8 cellular contexts compared by ENCODE assay signal in the genomic region with DNA sequence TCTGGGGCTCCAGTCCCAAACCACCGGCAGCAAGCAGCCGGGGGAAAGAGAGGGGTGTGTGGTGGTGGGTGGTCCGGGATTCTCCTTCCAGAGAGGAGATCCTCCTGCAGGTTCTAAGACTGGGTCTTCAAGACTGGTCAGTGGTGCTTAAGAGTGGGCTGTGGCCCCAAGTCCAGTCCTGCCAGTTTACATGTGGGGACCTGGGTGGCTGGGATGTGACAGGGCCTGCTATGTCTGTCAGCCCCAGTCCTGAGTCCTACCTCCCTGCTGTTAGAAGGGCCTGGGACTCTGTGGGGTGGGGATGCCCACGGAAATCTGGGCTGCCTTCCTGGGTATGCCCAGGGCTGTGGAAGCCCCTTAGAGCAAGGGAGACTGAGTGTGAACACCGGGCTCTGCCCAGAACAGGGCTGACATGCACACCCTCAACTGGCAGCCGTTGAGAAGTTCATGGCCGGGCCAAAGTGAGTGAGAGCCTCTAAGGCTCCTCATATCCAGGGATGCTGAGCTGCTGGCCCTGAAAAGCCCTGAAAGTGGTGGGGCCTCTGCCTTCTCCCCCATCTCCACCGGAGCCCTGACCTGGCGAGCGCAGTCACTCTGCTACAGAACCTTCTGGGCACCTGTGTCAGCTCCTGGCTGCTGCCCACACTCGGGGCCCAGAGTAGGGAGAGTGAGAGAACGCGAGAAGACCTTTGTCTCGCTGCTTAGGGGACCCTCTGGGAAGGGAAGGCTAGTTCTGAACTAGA. TPM values are rescaled to one million over a fixed set of nuclear protein-coding genes. Genes with fewer than 3 reads are reported as not detected.
DNase-seq lines count a peak whose midpoint lies in the region; ATAC-seq and TF ChIP-seq lines count a peak whose summit lies in the region.

No MANE protein-coding gene starts in this region.

- peaks cover 9% of the 10 kb centered on the region for H3K36me3 Mint-ChIP-seq in activated naive CD8-positive, alpha-beta T cell treated with anti-CD3 and anti-CD28 coated beads, Interleukin-2, amount 10 ng/mL, durations not matched to agents 7 days and 5 days

- peaks cover 16% of the 10 kb centered on the region for H3K4me1 Mint-ChIP-seq in activated naive CD8-positive, alpha-beta T cell treated with anti-CD3 and anti-CD28 coated beads, Interleukin-2, amount 10 ng/mL, durations not matched to agents 7 days and 5 days

- TF ChIP-seq CTCF in stomach (IDR thresholded peaks at IDR 0.05), result no peak

- H3K9me3 ChIP-seq in iPS-18a (ENCODE audit: control insufficient read depth, low read depth, low read length), result no peaks in the 10 kb centered on the region
- H3K9me3 ChIP-seq in stomach, result no peaks in the 10 kb centered on the region

- TF ChIP-seq POLR2A in stomach (IDR thresholded peaks at IDR 0.05), result no peak

- no peaks in the 10 kb centered on the region for H3K9me3 Mint-ChIP-seq in activated naive CD8-positive, alpha-beta T cell treated with anti-CD3 and anti-CD28 coated beads, Interleukin-2, amount 10 ng/mL, durations not matched to agents 7 days and 5 days

- peak overlapping the region; percentile 85 for H3K4me3 Mint-ChIP-seq in activated naive CD8-positive, alpha-beta T cell treated with anti-CD3 and anti-CD28 coated beads, Interleukin-2, amount 10 ng/mL, durations not matched to agents 7 days and 5 days

- intact Hi-C loops in stomach (cut with DNase I; ENCODE audit: low total_unique reads), result no loop called here

- H3K27me3 Mint-ChIP-seq in activated naive CD8-positive, alpha-beta T cell treated with anti-CD3 and anti-CD28 coated beads, Interleukin-2, amount 10 ng/mL, durations not matched to agents 7 days and 5 days, result no peaks in the 10 kb centered on the region

- no peak for TF ChIP-seq EP300 in stomach (IDR thresholded peaks at IDR 0.05)

- H3K27me3 ChIP-seq in iPS-18a (ENCODE audit: control insufficient read depth, insufficient read depth, low read length) (peaks cover 21% of the 10 kb centered on the region), stomach (no peaks in the 10 kb centered on the region)

- peak overlapping the region; percentile 64 for H3K4me3 ChIP-seq in iPS-18a (ENCODE audit: low read length)
- peak overlapping the region; percentile 81 to 95 (median 88) for H3K4me3 ChIP-seq in stomach

- peak overlapping the region; percentile 82 for H3K27ac Mint-ChIP-seq in activated naive CD8-positive, alpha-beta T cell treated with anti-CD3 and anti-CD28 coated beads, Interleukin-2, amount 10 ng/mL, durations not matched to agents 7 days and 5 days

- WGBS in stomach, 5 donors, result 25 to 52% (median 37%) methylated on average over 8 to 14 of the region's 14 CpGs

- POLR2A ChIA-PET in activated naive CD8-positive, alpha-beta T cell treated with anti-CD3 and anti-CD28 coated beads, Interleukin-2, amount 10 ng/mL, durations not matched to agents 7 days and 5 days (lab: Charles Lee), result interaction anchor here (0.9 to 1.2 kb wide), 2 partner anchors 11 to 12 kb away, joined by 4 to 8 read pairs; no protein-coding TSS in a partner anchor

- peaks cover 23% of the 10 kb centered on the region for H3K4me1 ChIP-seq in iPS-18a (ENCODE audit: control insufficient read depth, low read depth, low read length)
- peaks cover 65 to 76% (median 70%) of the 10 kb centered on the region in 4 donors for H3K4me1 ChIP-seq in stomach

- peak; percentile 29 for DNase-seq in NCI-H748 (lab: John Stamatoyannopoulos, UW; ENCODE audit: unreplicated experiment)
- no peak for DNase-seq in NCI-H748 treated with DMSO at 0.1 percent for 48 hours (lab: John Stamatoyannopoulos, UW)
- DNase-seq in activated naive CD8-positive, alpha-beta T cell treated with anti-CD3 and anti-CD28 coated beads, Interleukin-2, amount 10 ng/mL, durations not matched to agents 7 days and 5 days, result peak; percentile 31
- peak; percentile 26 for DNase-seq in stomach
- no peak for DNase-seq in NCI-H82 treated with DMSO at 0.1 percent for 48 hours (lab: John Stamatoyannopoulos, UW; ENCODE audit: unreplicated experiment)
- DNase-seq in COR-L47 (lab: John Stamatoyannopoulos, UW), result no peak

- ATAC-seq in activated naive CD8-positive, alpha-beta T cell treated with anti-CD3 and anti-CD28 coated beads, Interleukin-2, amount 10 ng/mL, durations not matched to agents 7 days and 5 days (ENCODE audit: low read depth), result no peak
- ATAC-seq in GM18498 (IDR thresholded peaks at IDR 0.05; ENCODE audit: unreplicated experiment), result no peak

- H3K36me3 ChIP-seq in iPS-18a (ENCODE audit: control insufficient read depth, low read depth, low read length) (no peaks in the 10 kb centered on the region), stomach (no peaks in the 10 kb centered on the region)

- H3K27ac ChIP-seq in iPS-18a (ENCODE audit: low read length), result no peak overlapping the region
- peak overlapping the region; percentile 83 to 98 (median 96) for H3K27ac ChIP-seq in stomach

- no peak overlapping the region for H3K9ac ChIP-seq in iPS-18a (ENCODE audit: low read length)

RNA-seq across cellular contexts. Expression of a gene that starts 1.7 kb away (rescaled TPM):
- 10 to 100 TPM; 27.9 to 29.5 TPM for total RNA-seq in activated naive CD8-positive, alpha-beta T cell treated with anti-CD3 and anti-CD28 coated beads, Interleukin-2, amount 10 ng/mL, durations not matched to agents 7 days and 5 days
- 10 to 100 TPM; 15.2 to 58.0 (median 22.8) TPM for total RNA-seq in stomach
- 10 to 100 TPM; 14.2 to 17.5 (median 15.6) TPM for polyA plus RNA-seq in stomach

Comparison
In these comparisons a context has a peak if more than half of its experiments do, and no peak if none do; other contexts are left out.
1. DNase-seq: peak in NCI-H748 (single experiment), activated naive CD8-positive, alpha-beta T cell treated with anti-CD3 and anti-CD28 coated beads, Interleukin-2, amount 10 ng/mL, durations not matched to agents 7 days and 5 days (single experiment) and stomach (single experiment); none in NCI-H748 treated with DMSO at 0.1 percent for 48 hours (single experiment), NCI-H82 treated with DMSO at 0.1 percent for 48 hours (single experiment) and COR-L47 (single experiment).